ENCODE assay signal across 28 cellular contexts in genomic region chr4:175791221-175791620, GRCh38.
"Had no signal": no experiment of that assay in that cellular context is flagged by ENCODE, and none has a peak within 500 bp of the region (broad histone marks: within the 10 kb centered on the region; RNA-seq: fewer than 3 reads in every experiment).

No MANE protein-coding gene starts in this region.

- H3K27me3 ChIP-seq: pancreas, stomach, testis, thyroid gland, transverse colon, upper lobe of left lung, vagina had no signal

- H3K4me3 ChIP-seq: left ventricle myocardium inferior, lung, pancreas, prostate gland, skin epidermis, stomach, testis, thyroid gland, transverse colon, upper lobe of left lung, vagina had no signal

- H3K4me1 ChIP-seq: left ventricle myocardium inferior, pancreas, prostate gland, stomach, testis, thyroid gland, transverse colon, upper lobe of left lung, vagina had no signal

- H3K9me3 ChIP-seq: pancreas, prostate gland, stomach, testis, thyroid gland, transverse colon, upper lobe of left lung, vagina had no signal

- DNase-seq: hypothalamus; immature natural killer cell; islet precursor cell; left ventricle myocardium inferior; mesendoderm; naive thymus-derived CD4-positive, alpha-beta T cell; nucleus accumbens; pancreas; posterior cingulate gyrus; retina; right cardiac atrium; stimulated activated CD4-positive, alpha-beta T cell treated with anti-CD3 and anti-CD28 coated beads, Interleukin-12 subunit alpha, Interleukin-12 subunit beta, amount 100 ng/mL, for 4 hours; stimulated activated CD4-positive, alpha-beta T cell treated with anti-CD3 and anti-CD28 coated beads, Interleukin-15, amount 100 ng/mL, for 24 hours; stimulated activated CD4-positive, alpha-beta T cell treated with anti-CD3 and anti-CD28 coated beads, Interleukin-2, amount 100 ng/mL, for 24 hours; stimulated activated CD4-positive, alpha-beta T cell treated with anti-CD3 and anti-CD28 coated beads, Interleukin-4, amount 100 ng/mL, for 1 hour; stimulated activated naive B cell treated with anti-CD40 and anti-IgM and Interleukin-4, amounts not matched to agents 10 μg/mL and 1 μg/mL and 100 μg/mL, for 72 hours; stimulated activated naive CD8-positive, alpha-beta T cell treated with anti-CD3 and anti-CD28 coated beads, Interleukin-15, Interleukin-2, amounts not matched to agents 100 U/mL and 50 U/mL, for 24 hours; stomach; testis; thyroid gland; transverse colon; upper lobe of left lung had no signal

- H3K36me3 ChIP-seq: left ventricle myocardium inferior, pancreas, prostate gland, stomach, thyroid gland, transverse colon, upper lobe of left lung, vagina had no signal

- H3K27ac ChIP-seq: left ventricle myocardium inferior, pancreas, prostate gland, skin epidermis, stomach, testis, thyroid gland, transverse colon, upper lobe of left lung, vagina had no signal

- ATAC-seq: naive thymus-derived CD4-positive, alpha-beta T cell; natural killer cell treated with Interleukin-12 subunit alpha and Interleukin-12 subunit beta and Interleukin-15 and Interleukin-18, amount 100 ng/mL, for 72 hours; pancreas; right cardiac atrium; sciatic nerve; stimulated activated naive B cell treated with anti-CD40 and anti-IgM and Interleukin-4, amounts not matched to agents 10 μg/mL and 1 μg/mL and 100 μg/mL, for 72 hours; stimulated activated naive CD8-positive, alpha-beta T cell treated with anti-CD3 and anti-CD28 coated beads, Interleukin-15, Interleukin-2, amounts not matched to agents 100 U/mL and 50 U/mL, for 24 hours had no signal
